In the genomic region with DNA sequence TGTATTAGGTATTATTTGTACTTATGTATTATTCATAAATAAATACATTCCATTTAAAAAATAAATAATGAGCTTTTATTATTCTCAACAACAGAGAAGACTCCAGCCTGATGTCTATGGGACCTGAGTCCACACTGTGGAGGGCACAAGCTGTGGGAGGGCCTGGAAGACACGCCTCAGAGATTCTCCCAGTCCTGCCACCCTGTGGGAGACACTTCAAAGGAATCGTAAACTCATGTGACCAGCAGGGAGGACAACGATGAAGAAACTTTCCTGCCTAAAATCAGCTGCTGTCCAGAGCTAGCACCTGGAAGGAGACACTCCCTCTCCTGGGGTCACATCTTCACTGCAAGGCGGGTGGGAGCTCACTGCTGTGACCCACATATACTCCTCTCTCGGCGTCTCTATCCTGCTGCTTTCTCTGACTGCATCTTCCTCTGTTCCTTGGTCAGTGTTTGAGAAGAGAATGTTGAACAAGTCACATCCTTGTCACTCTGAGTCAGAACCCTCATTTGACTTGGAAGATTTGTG, we compare ENCODE assay signal across 7 cellular contexts. TPM values are rescaled to one million over a fixed set of nuclear protein-coding genes. Genes with fewer than 3 reads are reported as not detected.
DNase-seq lines count a peak whose midpoint lies in the region; ATAC-seq, FAIRE-seq and TF ChIP-seq lines count a peak whose summit lies in the region.
"Not testable (repeated sequence)": the region's sequence is repeated elsewhere in the genome, so short reads cannot be mapped to it uniquely, and the experiment has no call there.

No MANE protein-coding gene starts in this region.

- DNase-seq in A673 (ENCODE audit: low spot score); GM18507 (ENCODE audit: extremely low spot score, insufficient read length, low read depth); OCI-LY7 (ENCODE audit: low spot score); Panc1 (ENCODE audit: low read depth, low spot score); GM12878 (ENCODE audit: low read depth, low spot score); mammary epithelial cell; endothelial cell of umbilical vein (ENCODE audit: low read depth, low spot score): not testable (repeated sequence)

- not testable (repeated sequence) for H3K4me2 ChIP-seq in OCI-LY7 (ENCODE audit: low read length); GM12878 (ENCODE audit: control insufficient read depth, insufficient read depth); mammary epithelial cell (ENCODE audit: insufficient read depth, low read depth, low read length); endothelial cell of umbilical vein (ENCODE audit: insufficient read depth, low read length)

- not testable (repeated sequence) for TF ChIP-seq EP300 in GM12878 (IDR thresholded peaks at IDR 0.05; ENCODE audit: borderline replicate concordance in 1 of 2, control insufficient read depth in 1 of 2, low read depth in 2 of 2, low read length in 2 of 2)

- not testable (repeated sequence) for H3K9ac ChIP-seq in GM12878 (ENCODE audit: control insufficient read depth, insufficient read depth, low read length); mammary epithelial cell (ENCODE audit: insufficient read depth, low read length); endothelial cell of umbilical vein (replicated peaks; ENCODE audit: extremely low read depth, insufficient read depth, low read length)

- H3K27me3 ChIP-seq in A673 (replicated peaks; ENCODE audit: insufficient read depth, low read depth, low read length, poor library complexity); Panc1 (ENCODE audit: control insufficient read depth, insufficient read depth, low read length); GM12878 (replicated peaks in 1 of 2; ENCODE audit: control insufficient read depth in 2 of 2, insufficient read depth in 2 of 2, low read length in 1 of 2); mammary epithelial cell (ENCODE audit: insufficient read depth, low read length); endothelial cell of umbilical vein (ENCODE audit: control insufficient read depth in 2 of 2, insufficient read depth in 2 of 2, low read length in 2 of 2): not testable (repeated sequence)

- H2AFZ ChIP-seq in OCI-LY7 (ENCODE audit: low read length); GM12878 (ENCODE audit: control insufficient read depth, low read depth, low read length); mammary epithelial cell (ENCODE audit: low read depth, low read length); endothelial cell of umbilical vein (ENCODE audit: low read depth, low read length): not testable (repeated sequence)

- not testable (repeated sequence) for TF ChIP-seq CTCF in A673 (conservative IDR thresholded peaks at IDR 0.05; ENCODE audit: low read depth, low read length); OCI-LY7 (conservative IDR thresholded peaks at IDR 0.05; ENCODE audit: low read length); Panc1 (IDR thresholded peaks at IDR 0.05); GM12878 (IDR thresholded peaks at IDR 0.05 in 2 of 3, conservative IDR thresholded peaks at IDR 0.05 in 1 of 3; ENCODE audit: control insufficient read depth in 2 of 3, extremely low read depth in 1 of 3, insufficient read depth in 1 of 3, low read depth in 3 of 3, low read length in 3 of 3); mammary epithelial cell (conservative IDR thresholded peaks at IDR 0.05 in 1 of 2, IDR thresholded peaks at IDR 0.05 in 1 of 2; ENCODE audit: extremely low read depth in 1 of 2, insufficient read depth in 1 of 2, low read depth in 1 of 2, low read length in 2 of 2); endothelial cell of umbilical vein (IDR thresholded peaks at IDR 0.05; ENCODE audit: extremely low read depth in 1 of 2, insufficient read depth in 1 of 2, low read depth in 1 of 2, low read length in 2 of 2)

- SMC1A ChIA-PET in GM12878 (lab: Charles Lee; ENCODE audit: uncharacterized antibody, unreplicated experiment), result not testable (repeated sequence)

- ATAC-seq in Panc1, result 0 out of 2 replicates have a peak, but pooled peaks have one; percentile 19
- not testable (repeated sequence) for ATAC-seq in GM12878

- H3K36me3 ChIP-seq in A673 (ENCODE audit: insufficient read depth, low read length, poor library complexity, severe bottlenecking), result peaks cover 54% of the 10 kb centered on the region
- peaks cover 64% of the 10 kb centered on the region for H3K36me3 ChIP-seq in OCI-LY7 (ENCODE audit: insufficient read depth, low read length)
- peaks cover 15% of the 10 kb centered on the region for H3K36me3 ChIP-seq in Panc1 (ENCODE audit: control insufficient read depth, insufficient read depth, low read length)
- H3K36me3 ChIP-seq in GM12878 (ENCODE audit: control insufficient read depth in 2 of 2, insufficient read depth in 2 of 2, low read length in 1 of 2), result not testable (repeated sequence)
- H3K36me3 ChIP-seq in mammary epithelial cell (ENCODE audit: insufficient read depth, low read length), result peaks cover 30% of the 10 kb centered on the region
- H3K36me3 ChIP-seq in endothelial cell of umbilical vein (ENCODE audit: control insufficient read depth in 2 of 2, extremely low read depth in 1 of 2, insufficient read depth in 2 of 2, low read length in 2 of 2), result peaks cover 7 to 20% of the 10 kb centered on the region in 2 experiments

- not testable (repeated sequence) for H3K27ac ChIP-seq in A673 (ENCODE audit: low read depth, low read length, poor library complexity, severe bottlenecking); OCI-LY7 (ENCODE audit: low read depth, low read length, poor library complexity, severe bottlenecking); Panc1 (ENCODE audit: low read length); GM12878 (ENCODE audit: control insufficient read depth, insufficient read depth); mammary epithelial cell (ENCODE audit: insufficient read depth, low read depth, low read length); endothelial cell of umbilical vein (ENCODE audit: insufficient read depth, low read depth, low read length)

- not testable (repeated sequence) for H3K9me1 ChIP-seq in endothelial cell of umbilical vein (replicated peaks; ENCODE audit: control insufficient read depth, extremely low read depth, insufficient read depth, low read length)

- RAD21 ChIA-PET in GM12878 (lab: Charles Lee; ENCODE audit: unreplicated experiment), result not testable (repeated sequence)

- CTCF ChIA-PET in A673 (lab: Charles Lee); OCI-LY7 (lab: Charles Lee; ENCODE audit: unreplicated experiment); Panc1 (lab: Charles Lee); GM12878 (lab: Yijun Ruan, JAX); mammary epithelial cell (lab: Charles Lee; ENCODE audit: low non-redundant PET); endothelial cell of umbilical vein (lab: Charles Lee): not testable (repeated sequence)

- POLR2A ChIA-PET in A673 (lab: Charles Lee; ENCODE audit: low non-redundant PET); Panc1 (lab: Charles Lee); GM12878 (lab: Charles Lee): not testable (repeated sequence)
- POLR2A ChIA-PET in OCI-LY7 (lab: Charles Lee), result interaction anchor here (0.6 to 1.3 kb wide), 2 partner anchors 12 to 15 kb away, joined by 3 to 4 read pairs; no protein-coding TSS in a partner anchor
- POLR2A ChIA-PET in endothelial cell of umbilical vein (lab: Charles Lee), result interaction anchor here (0.7 kb wide), 1 partner anchor 603 kb away, joined by 3 read pairs; no protein-coding TSS in a partner anchor

- H3K9me2 ChIP-seq in OCI-LY7 (ENCODE audit: insufficient read depth, low read length), result not testable (repeated sequence)

- not testable (repeated sequence) for TF ChIP-seq RAD21 in GM12878 (IDR thresholded peaks at IDR 0.05; ENCODE audit: insufficient read depth, low read depth, low read length)

- not testable (repeated sequence) for H3K79me2 ChIP-seq in OCI-LY7 (ENCODE audit: insufficient read depth, low read depth, low read length); GM12878 (ENCODE audit: control insufficient read depth, insufficient read depth, low read length); mammary epithelial cell (ENCODE audit: insufficient read depth, low read length); endothelial cell of umbilical vein (ENCODE audit: control insufficient read depth, insufficient read depth, low read length)

- H4K20me1 ChIP-seq in OCI-LY7 (ENCODE audit: insufficient read depth, low read length); GM12878 (ENCODE audit: control insufficient read depth, insufficient read depth); mammary epithelial cell (ENCODE audit: insufficient read depth, low read length); endothelial cell of umbilical vein (replicated peaks; ENCODE audit: control insufficient read depth, extremely low read depth, insufficient read depth, low read length): not testable (repeated sequence)

- BruUV-seq in A673 (replicated peaks; lab: Mats Ljungman, UMichigan), result TSS peak; percentile 90
- BruUV-seq in OCI-LY7 (replicated peaks; lab: Mats Ljungman, UMichigan), result TSS peak; percentile 80
- BruUV-seq in Panc1 (replicated peaks; lab: Mats Ljungman, UMichigan), result TSS peak; percentile 91
- BruUV-seq in GM12878 (replicated peaks; lab: Mats Ljungman, UMichigan), result TSS peak; percentile 63
- BruUV-seq in mammary epithelial cell (replicated peaks; lab: Mats Ljungman, UMichigan), result TSS peak; percentile 78
- BruUV-seq in endothelial cell of umbilical vein (replicated peaks; lab: Mats Ljungman, UMichigan), result TSS peak; percentile 34

- intact Hi-C loops in A673 (cut with micrococcal nuclease; ENCODE audit: unreplicated experiment); OCI-LY7 (cut with micrococcal nuclease; ENCODE audit: unreplicated experiment); Panc1 (cut with micrococcal nuclease; ENCODE audit: unreplicated experiment); GM12878 (cut with micrococcal nuclease; ENCODE audit: unreplicated experiment); mammary epithelial cell (cut with micrococcal nuclease); endothelial cell of umbilical vein (cut with micrococcal nuclease): not testable (repeated sequence)

- 90% methylated on average over 5 of the region's 6 CpGs for WGBS in GM12878 (ENCODE audit: insufficient coverage, insufficient replicate concordance, low lambda C conversion rate, missing lambda C conversion rate)
- WGBS in mammary epithelial cell (ENCODE audit: low coverage, missing lambda C conversion rate), result 73% methylated on average over 5 of the region's 6 CpGs

- FAIRE-seq in GM18507 (lab: Jason Lieb, UNC), result peak; percentile 60
- FAIRE-seq in GM12878 (lab: Jason Lieb, UNC), result peak; percentile 83
- FAIRE-seq in endothelial cell of umbilical vein (lab: Jason Lieb, UNC), result peak; percentile 73

- in situ Hi-C loops in Panc1 (cut with HindIII; ENCODE audit: low pct_unique_long_range_greater_than_20kb, low sequenced_read_pairs); GM12878 (cut with MboI); mammary epithelial cell (cut with MboI; ENCODE audit: low sequenced_read_pairs in 2 of 2): not testable (repeated sequence)

- not testable (repeated sequence) for TF ChIP-seq POLR2A in GM12878 (IDR thresholded peaks at IDR 0.05; ENCODE audit: low read depth, low read length); endothelial cell of umbilical vein (IDR thresholded peaks at IDR 0.05; ENCODE audit: low read depth, low read length)

- H3K9me3 ChIP-seq in A673 (ENCODE audit: low read depth, low read length, poor library complexity, severe bottlenecking); OCI-LY7 (ENCODE audit: low read length); Panc1 (ENCODE audit: control insufficient read depth, insufficient read depth, low read depth, low read length); GM12878 (replicated peaks; ENCODE audit: control insufficient read depth, insufficient read depth, low read length); mammary epithelial cell (replicated peaks; ENCODE audit: insufficient read depth, low read length); endothelial cell of umbilical vein (replicated peaks; ENCODE audit: control insufficient read depth, insufficient read depth, low read length): not testable (repeated sequence)

- not testable (repeated sequence) for H3K4me3 ChIP-seq in A673 (ENCODE audit: low read depth, low read length, poor library complexity, severe bottlenecking); OCI-LY7 (ENCODE audit: low read depth, low read length, poor library complexity, severe bottlenecking); Panc1 (ENCODE audit: low read depth in 2 of 2, low read length in 2 of 2); GM12878; mammary epithelial cell (replicated peaks in 1 of 3; ENCODE audit: insufficient read depth in 1 of 3, low read depth in 2 of 3, low read length in 3 of 3); endothelial cell of umbilical vein (replicated peaks in 1 of 3; ENCODE audit: insufficient read depth in 1 of 3, low read depth in 1 of 3, low read length in 3 of 3)

- not testable (repeated sequence) for H3K4me1 ChIP-seq in A673 (ENCODE audit: insufficient read depth, low read length, poor library complexity, severe bottlenecking); Panc1 (ENCODE audit: control insufficient read depth, insufficient read depth, low read length); GM12878 (ENCODE audit: control insufficient read depth, insufficient read depth, low read length); mammary epithelial cell (ENCODE audit: insufficient read depth, low read length); endothelial cell of umbilical vein (ENCODE audit: control insufficient read depth, extremely low read depth, insufficient read depth, low read length)
- H3K4me1 ChIP-seq in OCI-LY7 (ENCODE audit: insufficient read depth, low read length, poor library complexity, severe bottlenecking), result peaks cover 15% of the 10 kb centered on the region

- dilution Hi-C loops in mammary epithelial cell (cut with HindIII; ENCODE audit: low sequenced_read_pairs); endothelial cell of umbilical vein (cut with MboI; ENCODE audit: extremely low pct_ligation_motif_present, low sequenced_read_pairs): not testable (repeated sequence)

RNA-seq across cellular contexts. Expression of a gene that starts 14.4 kb away (rescaled TPM):
- 29.3 and 29.5 TPM in 2 replicates for total RNA-seq in A673 (2021)
- total RNA-seq in OCI-LY7 (2014; rRNA removed; shearing (Covaris generic)), result 21.8 and 22.0 TPM in 2 replicates
- total RNA-seq in OCI-LY7 (2022), result 23.3 and 24.1 TPM in 2 replicates
- 22.1 TPM for total RNA-seq in Panc1 (2021; ENCODE audit: unreplicated experiment)
- polyA plus RNA-seq in Panc1 (2012; ENCODE audit: insufficient read length), result 26.9 TPM
- total RNA-seq in GM12878 (2013; cell fraction: nucleolus; rRNA removed), result 14.0 and 14.6 TPM in 2 replicates
- total RNA-seq in GM12878 (2014; rRNA removed), result 13.9 and 14.8 TPM in 2 replicates
- 17.7 and 18.5 TPM in 2 replicates for total RNA-seq in GM12878 (2014; rRNA removed; fragmentation: Illumina TruSeq; extraction: Trizol)
- total RNA-seq in GM12878 (2021), result 9.7 and 11.4 TPM in 2 replicates
- polyA plus RNA-seq in GM12878 (2011; ENCODE audit: low read depth), result 16.2 TPM
- polyA plus RNA-seq in GM12878 (2011; rRNA removed), result 20.2 and 20.3 TPM in 2 replicates
- polyA plus RNA-seq in GM12878 (2011; cell fraction: cytosol; rRNA removed), result 12.6 and 16.5 TPM in 2 replicates
- polyA plus RNA-seq in GM12878 (2011; cell fraction: nucleus; rRNA removed), result 16.5 and 20.0 TPM in 2 replicates
- polyA plus RNA-seq in GM12878 (2012), result 15.2 and 16.0 TPM in 2 replicates
- polyA plus RNA-seq in GM12878 (2014; fragmentation: Illumina TruSeq; extraction: Trizol), result 20.8 and 25.3 TPM in 2 replicates
- polyA plus RNA-seq in GM12878 (2014; fragmentation: Nextera tagmentation; extraction: Ambion mirVana), result 1 to 10 TPM; 7.6 to 9.6 TPM
- polyA plus RNA-seq in GM12878 (2014; rRNA removed), result 16.1 and 16.3 TPM in 2 replicates
- 10 to 100 TPM; 21.8 to 23.9 TPM for polyA plus RNA-seq in GM12878 (2016; fragmentation: Nextera tagmentation; extraction: Ambion mirVana)
- 10.7 and 12.9 TPM in 2 replicates for polyA minus RNA-seq in GM12878 (2011; rRNA and poly(A)+ RNA removed)
- 3.5 and 6.7 TPM in 2 replicates for polyA minus RNA-seq in GM12878 (2011; cell fraction: cytosol; rRNA and poly(A)+ RNA removed)
- polyA minus RNA-seq in GM12878 (2011; cell fraction: nucleus; rRNA and poly(A)+ RNA removed), result 14.6 and 20.7 TPM in 2 replicates
- total RNA-seq in mammary epithelial cell, result 10 to 100 TPM in 1 of 2 donors, 1 to 10 TPM in 1; 7.2 to 17.1 TPM
- 17.6 TPM for polyA plus RNA-seq in mammary epithelial cell
- 6.9 TPM for polyA minus RNA-seq in mammary epithelial cell
- 18.5 and 20.9 TPM in 2 replicates for total RNA-seq in endothelial cell of umbilical vein
- polyA plus RNA-seq in endothelial cell of umbilical vein, result 15.1 and 16.0 TPM in 2 replicates
- polyA plus RNA-seq in endothelial cell of umbilical vein (2011; cell fraction: cytosol; rRNA removed), result 19.3 and 21.7 TPM in 2 replicates
- 22.8 and 31.2 TPM in 2 replicates for polyA plus RNA-seq in endothelial cell of umbilical vein (2011; cell fraction: nucleus; rRNA removed)
- 19.2 and 22.2 TPM in 2 replicates for polyA plus RNA-seq in endothelial cell of umbilical vein (2012)
- 12.9 and 17.1 TPM in 2 replicates for polyA minus RNA-seq in endothelial cell of umbilical vein
- polyA minus RNA-seq in endothelial cell of umbilical vein (2011; cell fraction: cytosol; rRNA and poly(A)+ RNA removed), result 16.8 TPM
- 15.9 and 20.0 TPM in 2 replicates for polyA minus RNA-seq in endothelial cell of umbilical vein (2011; cell fraction: nucleus; rRNA and poly(A)+ RNA removed)

RNA-seq across cellular contexts. Expression of a gene that starts 32.2 kb away (rescaled TPM):
- total RNA-seq in A673 (2021), result 51.3 and 57.7 TPM in 2 replicates
- 34.7 and 37.1 TPM in 2 replicates for total RNA-seq in OCI-LY7 (2014; rRNA removed; shearing (Covaris generic))
- total RNA-seq in OCI-LY7 (2022), result 55.3 and 62.4 TPM in 2 replicates
- total RNA-seq in Panc1 (2021; ENCODE audit: unreplicated experiment), result 29.1 TPM
- 12.5 TPM for polyA plus RNA-seq in Panc1 (2012; ENCODE audit: insufficient read length)
- total RNA-seq in GM12878 (2013; cell fraction: nucleolus; rRNA removed), result 83.7 and 97.2 TPM in 2 replicates
- 61.0 and 80.5 TPM in 2 replicates for total RNA-seq in GM12878 (2014; rRNA removed)
- 86.8 and 95.5 TPM in 2 replicates for total RNA-seq in GM12878 (2014; rRNA removed; fragmentation: Illumina TruSeq; extraction: Trizol)
- total RNA-seq in GM12878 (2021), result 53.8 and 60.2 TPM in 2 replicates
- 57.7 TPM for polyA plus RNA-seq in GM12878 (2011; ENCODE audit: low read depth)
- 96.5 and 181 TPM in 2 replicates for polyA plus RNA-seq in GM12878 (2011; rRNA removed)
- polyA plus RNA-seq in GM12878 (2011; cell fraction: cytosol; rRNA removed), result 30.2 and 44.6 TPM in 2 replicates
- polyA plus RNA-seq in GM12878 (2011; cell fraction: nucleus; rRNA removed), result 26.3 and 27.5 TPM in 2 replicates
- 87.2 and 109 TPM in 2 replicates for polyA plus RNA-seq in GM12878 (2012)
- 88.1 and 115 TPM in 2 replicates for polyA plus RNA-seq in GM12878 (2014; fragmentation: Illumina TruSeq; extraction: Trizol)
- polyA plus RNA-seq in GM12878 (2014; fragmentation: Nextera tagmentation; extraction: Ambion mirVana), result 100 to 1,000 TPM in 1 of 2 experiments, 10 to 100 TPM in 1; 81.8 to 111 TPM
- polyA plus RNA-seq in GM12878 (2014; rRNA removed), result 50.9 and 59.9 TPM in 2 replicates
- 10 to 100 TPM; 53.0 to 57.9 TPM for polyA plus RNA-seq in GM12878 (2016; fragmentation: Nextera tagmentation; extraction: Ambion mirVana)
- 24.4 and 36.4 TPM in 2 replicates for polyA minus RNA-seq in GM12878 (2011; rRNA and poly(A)+ RNA removed)
- 13.9 and 16.7 TPM in 2 replicates for polyA minus RNA-seq in GM12878 (2011; cell fraction: cytosol; rRNA and poly(A)+ RNA removed)
- polyA minus RNA-seq in GM12878 (2011; cell fraction: nucleus; rRNA and poly(A)+ RNA removed), result 19.2 and 27.1 TPM in 2 replicates
- total RNA-seq in mammary epithelial cell, result 10 to 100 TPM; 28.3 to 29.3 TPM
- polyA plus RNA-seq in mammary epithelial cell, result 13.7 TPM
- polyA minus RNA-seq in mammary epithelial cell, result 6.6 TPM
- total RNA-seq in endothelial cell of umbilical vein, result 22.0 and 22.6 TPM in 2 replicates
- 4.3 and 7.1 TPM in 2 replicates for polyA plus RNA-seq in endothelial cell of umbilical vein
- 8.3 and 10.0 TPM in 2 replicates for polyA plus RNA-seq in endothelial cell of umbilical vein (2011; cell fraction: cytosol; rRNA removed)
- 9.9 and 15.2 TPM in 2 replicates for polyA plus RNA-seq in endothelial cell of umbilical vein (2011; cell fraction: nucleus; rRNA removed)
- polyA plus RNA-seq in endothelial cell of umbilical vein (2012), result 15.0 and 19.7 TPM in 2 replicates
- polyA minus RNA-seq in endothelial cell of umbilical vein, result 2.7 and 4.6 TPM in 2 replicates
- polyA minus RNA-seq in endothelial cell of umbilical vein (2011; cell fraction: cytosol; rRNA and poly(A)+ RNA removed), result 10.5 TPM
- 12.7 and 13.5 TPM in 2 replicates for polyA minus RNA-seq in endothelial cell of umbilical vein (2011; cell fraction: nucleus; rRNA and poly(A)+ RNA removed)

RNA-seq across cellular contexts. Expression of a gene that starts 34.6 kb away (rescaled TPM):
- total RNA-seq in A673 (2021), result 9.0 and 9.4 TPM in 2 replicates
- total RNA-seq in OCI-LY7 (2014; rRNA removed; shearing (Covaris generic)), result 4.8 and 6.8 TPM in 2 replicates
- 14.8 and 16.0 TPM in 2 replicates for total RNA-seq in OCI-LY7 (2022)
- total RNA-seq in Panc1 (2021; ENCODE audit: unreplicated experiment), result 6.9 TPM
- polyA plus RNA-seq in Panc1 (2012; ENCODE audit: insufficient read length), result 4.3 TPM
- total RNA-seq in GM12878 (2013; cell fraction: nucleolus; rRNA removed), result 41.7 and 42.0 TPM in 2 replicates
- total RNA-seq in GM12878 (2014; rRNA removed), result 2.8 and 3.3 TPM in 2 replicates
- 2.4 and 2.8 TPM in 2 replicates for total RNA-seq in GM12878 (2014; rRNA removed; fragmentation: Illumina TruSeq; extraction: Trizol)
- total RNA-seq in GM12878 (2021), result 4.1 and 4.8 TPM in 2 replicates
- 3.2 TPM for polyA plus RNA-seq in GM12878 (2011; ENCODE audit: low read depth)
- 5.6 and 6.5 TPM in 2 replicates for polyA plus RNA-seq in GM12878 (2011; rRNA removed)
- 2.7 and 3.3 TPM in 2 replicates for polyA plus RNA-seq in GM12878 (2011; cell fraction: cytosol; rRNA removed)
- 3.3 and 5.1 TPM in 2 replicates for polyA plus RNA-seq in GM12878 (2011; cell fraction: nucleus; rRNA removed)
- 3.2 and 4.1 TPM in 2 replicates for polyA plus RNA-seq in GM12878 (2012)
- polyA plus RNA-seq in GM12878 (2014; fragmentation: Illumina TruSeq; extraction: Trizol), result 2.2 and 2.9 TPM in 2 replicates
- polyA plus RNA-seq in GM12878 (2014; fragmentation: Nextera tagmentation; extraction: Ambion mirVana), result 1 to 10 TPM; 1.2 to 2.3 TPM
- 1.5 TPM in 2 replicates for polyA plus RNA-seq in GM12878 (2014; rRNA removed)
- 1 to 10 TPM; 2.3 to 4.5 TPM for polyA plus RNA-seq in GM12878 (2016; fragmentation: Nextera tagmentation; extraction: Ambion mirVana)
- polyA minus RNA-seq in GM12878 (2011; rRNA and poly(A)+ RNA removed), result 11.0 and 14.5 TPM in 2 replicates
- polyA minus RNA-seq in GM12878 (2011; cell fraction: cytosol; rRNA and poly(A)+ RNA removed), result 3.6 and 5.6 TPM in 2 replicates
- polyA minus RNA-seq in GM12878 (2011; cell fraction: nucleus; rRNA and poly(A)+ RNA removed), result 19.0 and 33.4 TPM in 2 replicates
- 10 to 100 TPM; 11.3 to 17.3 TPM for total RNA-seq in mammary epithelial cell
- polyA plus RNA-seq in mammary epithelial cell, result 4.8 TPM
- 3.9 TPM for polyA minus RNA-seq in mammary epithelial cell
- 14.1 and 17.4 TPM in 2 replicates for total RNA-seq in endothelial cell of umbilical vein
- 5.0 and 5.7 TPM in 2 replicates for polyA plus RNA-seq in endothelial cell of umbilical vein
- 6.3 and 6.7 TPM in 2 replicates for polyA plus RNA-seq in endothelial cell of umbilical vein (2011; cell fraction: cytosol; rRNA removed)
- polyA plus RNA-seq in endothelial cell of umbilical vein (2011; cell fraction: nucleus; rRNA removed), result 12.8 and 13.5 TPM in 2 replicates
- polyA plus RNA-seq in endothelial cell of umbilical vein (2012), result 6.9 and 7.1 TPM in 2 replicates
- 31.6 and 31.9 TPM in 2 replicates for polyA minus RNA-seq in endothelial cell of umbilical vein
- 8.4 TPM for polyA minus RNA-seq in endothelial cell of umbilical vein (2011; cell fraction: cytosol; rRNA and poly(A)+ RNA removed)
- polyA minus RNA-seq in endothelial cell of umbilical vein (2011; cell fraction: nucleus; rRNA and poly(A)+ RNA removed), result 70.8 and 79.2 TPM in 2 replicates
